Comparison of ENCODE assay signal across 8 cellular contexts in the genomic region with DNA sequence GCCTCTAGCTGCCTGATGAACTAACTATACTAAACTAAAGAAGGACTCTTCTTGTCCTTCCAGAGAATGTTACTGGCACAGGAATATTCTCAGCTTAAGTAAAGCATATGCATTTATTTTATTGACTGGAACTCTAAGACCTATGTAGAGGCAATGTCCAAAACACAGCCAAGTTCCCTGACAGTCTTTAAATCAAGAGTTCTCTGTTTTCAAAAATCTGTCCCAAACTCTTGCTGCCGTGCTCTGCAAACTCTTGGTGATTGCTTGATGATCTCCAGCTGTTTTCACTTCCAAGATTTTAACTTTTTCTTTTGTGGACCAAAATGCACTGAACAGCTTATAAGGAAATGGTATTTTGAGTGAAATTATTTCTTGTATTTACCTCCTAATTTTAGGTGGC.
"Had no signal": no experiment of that assay in that cellular context is flagged by ENCODE, and none has a peak within 500 bp of the region (broad histone marks: within the 10 kb centered on the region; RNA-seq: fewer than 3 reads in every experiment).

No MANE protein-coding gene starts in this region.

- H3K36me3 Mint-ChIP-seq: IgD-negative memory B cell had no signal

- H3K27ac ChIP-seq: GM23248 had no signal

- H3K9ac ChIP-seq: GM23248 had no signal

- H3K9me3 ChIP-seq: HAP-1 had no signal

- H2AFZ ChIP-seq: GM23248 had no signal

- DNase-seq: GM23248, GOT3, H7, HFFc6, KBM-7 had no signal

- H3K36me3 ChIP-seq: HAP-1 had no signal

- H3K9me3 Mint-ChIP-seq: HFFc6, IgD-negative memory B cell had no signal

- H3K4me3 ChIP-seq: GM23248, HAP-1 had no signal

- ATAC-seq: HCT116 had no signal

- H3K4me3 Mint-ChIP-seq: HFFc6, IgD-negative memory B cell had no signal

- H3K27ac Mint-ChIP-seq: HFFc6, IgD-negative memory B cell had no signal
